Comparison of ENCODE assay signal across 1 cellular context in the genomic region with DNA sequence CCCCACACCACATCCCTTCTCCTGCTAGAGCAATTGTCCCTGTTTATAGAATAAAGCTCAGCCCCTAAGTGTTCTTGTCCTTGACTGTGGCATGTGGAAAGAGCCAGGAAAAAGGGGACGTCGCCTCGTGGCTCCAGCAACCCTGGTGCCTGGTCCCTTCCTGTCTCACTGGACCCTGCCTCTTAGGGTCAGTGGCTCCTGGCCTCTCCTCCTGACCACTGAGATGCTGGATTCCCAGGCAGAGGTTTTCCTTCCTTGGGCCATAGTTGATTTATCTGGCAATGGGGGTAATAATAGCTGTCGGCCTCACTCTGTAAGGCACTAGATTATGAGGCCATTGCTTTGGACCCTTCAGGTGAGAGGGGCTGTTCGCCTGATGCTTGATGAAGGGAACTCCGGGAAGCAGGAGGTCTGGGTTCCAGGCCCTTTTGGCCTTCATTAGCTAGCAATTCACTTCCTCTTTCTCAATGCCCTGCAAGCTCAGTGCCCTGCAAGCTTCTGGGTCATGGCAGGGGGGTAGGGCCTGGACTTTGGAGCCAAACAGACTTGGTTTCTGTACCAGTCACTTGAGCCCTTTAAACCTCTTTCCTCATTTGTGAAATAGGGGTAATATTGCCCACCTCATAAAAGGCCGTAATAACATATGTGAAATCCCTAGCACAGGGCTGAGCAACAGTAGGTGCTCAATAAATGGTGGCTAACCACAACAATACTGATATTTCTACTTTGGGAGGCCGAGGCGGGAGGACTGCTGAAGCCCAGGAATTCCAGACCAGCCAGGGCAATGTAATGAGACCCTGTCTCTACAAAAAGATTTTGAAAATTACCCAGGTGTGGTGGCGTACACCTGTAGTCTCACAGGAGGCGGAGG.
A peak's percentile ranks its signal among the peaks of the same experiment; 100 is the strongest.
TF ChIP-seq lines count a peak whose summit lies in the region.

No MANE protein-coding gene starts in this region.

TF ChIP-seq in HepG2, 621 proteins besides CTCF, POLR2A, EP300 and RAD21 (continued from another document and continues in another):
- TF ChIP-seq ZNF44 (CRISPR knock-in tag; IDR thresholded peaks at IDR 0.05), result no peak
- TF ChIP-seq ZNF101 (CRISPR knock-in tag; IDR thresholded peaks at IDR 0.05; ENCODE audit: borderline replicate concordance, low read depth), result no peak
- TF ChIP-seq CEBPB (IDR thresholded peaks at IDR 0.05; ENCODE audit: borderline replicate concordance, low read depth, low read length), result peak; percentile 47; the same call in 1 of the 2 replicates
- TF ChIP-seq, protein P1, sequence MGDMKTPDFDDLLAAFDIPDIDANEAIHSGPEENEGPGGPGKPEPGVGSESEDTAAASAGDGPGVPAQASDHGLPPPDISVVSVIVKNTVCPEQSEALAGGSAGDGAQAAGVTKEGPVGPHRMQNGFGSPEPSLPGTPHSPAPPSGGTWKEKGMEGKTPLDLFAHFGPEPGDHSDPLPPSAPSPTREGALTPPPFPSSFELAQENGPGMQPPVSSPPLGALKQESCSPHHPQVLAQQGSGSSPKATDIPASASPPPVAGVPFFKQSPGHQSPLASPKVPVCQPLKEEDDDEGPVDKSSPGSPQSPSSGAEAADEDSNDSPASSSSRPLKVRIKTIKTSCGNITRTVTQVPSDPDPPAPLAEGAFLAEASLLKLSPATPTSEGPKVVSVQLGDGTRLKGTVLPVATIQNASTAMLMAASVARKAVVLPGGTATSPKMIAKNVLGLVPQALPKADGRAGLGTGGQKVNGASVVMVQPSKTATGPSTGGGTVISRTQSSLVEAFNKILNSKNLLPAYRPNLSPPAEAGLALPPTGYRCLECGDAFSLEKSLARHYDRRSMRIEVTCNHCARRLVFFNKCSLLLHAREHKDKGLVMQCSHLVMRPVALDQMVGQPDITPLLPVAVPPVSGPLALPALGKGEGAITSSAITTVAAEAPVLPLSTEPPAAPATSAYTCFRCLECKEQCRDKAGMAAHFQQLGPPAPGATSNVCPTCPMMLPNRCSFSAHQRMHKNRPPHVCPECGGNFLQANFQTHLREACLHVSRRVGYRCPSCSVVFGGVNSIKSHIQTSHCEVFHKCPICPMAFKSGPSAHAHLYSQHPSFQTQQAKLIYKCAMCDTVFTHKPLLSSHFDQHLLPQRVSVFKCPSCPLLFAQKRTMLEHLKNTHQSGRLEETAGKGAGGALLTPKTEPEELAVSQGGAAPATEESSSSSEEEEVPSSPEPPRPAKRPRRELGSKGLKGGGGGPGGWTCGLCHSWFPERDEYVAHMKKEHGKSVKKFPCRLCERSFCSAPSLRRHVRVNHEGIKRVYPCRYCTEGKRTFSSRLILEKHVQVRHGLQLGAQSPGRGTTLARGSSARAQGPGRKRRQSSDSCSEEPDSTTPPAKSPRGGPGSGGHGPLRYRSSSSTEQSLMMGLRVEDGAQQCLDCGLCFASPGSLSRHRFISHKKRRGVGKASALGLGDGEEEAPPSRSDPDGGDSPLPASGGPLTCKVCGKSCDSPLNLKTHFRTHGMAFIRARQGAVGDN (CRISPR knock-in tag; IDR thresholded peaks at IDR 0.05), result no peak
- no peak for TF ChIP-seq KDM2A (CRISPR knock-in tag; IDR thresholded peaks at IDR 0.05; ENCODE audit: borderline replicate concordance, low read depth)
- 0 out of 2 replicates have a peak, but pooled peaks have one; percentile 4 for TF ChIP-seq FOXK1 (CRISPR knock-in tag; IDR thresholded peaks at IDR 0.05; ENCODE audit: borderline replicate concordance, low read depth)
- TF ChIP-seq ZNF776 (CRISPR knock-in tag; IDR thresholded peaks at IDR 0.05), result no peak
- 0 out of 2 replicates have a peak, but pooled peaks have one; percentile 14 for TF ChIP-seq HOXA3 (CRISPR knock-in tag; IDR thresholded peaks at IDR 0.05)
- TF ChIP-seq, protein P2, sequence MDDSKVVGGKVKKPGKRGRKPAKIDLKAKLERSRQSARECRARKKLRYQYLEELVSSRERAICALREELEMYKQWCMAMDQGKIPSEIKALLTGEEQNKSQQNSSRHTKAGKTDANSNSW (CRISPR knock-in tag; IDR thresholded peaks at IDR 0.05; ENCODE audit: borderline replicate concordance), result no peak
- TF ChIP-seq, protein P3, sequence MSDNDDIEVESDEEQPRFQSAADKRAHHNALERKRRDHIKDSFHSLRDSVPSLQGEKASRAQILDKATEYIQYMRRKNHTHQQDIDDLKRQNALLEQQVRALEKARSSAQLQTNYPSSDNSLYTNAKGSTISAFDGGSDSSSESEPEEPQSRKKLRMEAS (IDR thresholded peaks at IDR 0.05), result peak; percentile 25; the same call in 1 of the 2 replicates
- peak; percentile 77 for TF ChIP-seq RARA (CRISPR knock-in tag; IDR thresholded peaks at IDR 0.05)
- TF ChIP-seq POLR2G (IDR thresholded peaks at IDR 0.05; ENCODE audit: low read depth, low read length), result 0 out of 2 replicates have a peak, but pooled peaks have one; percentile 38
- TF ChIP-seq HDAC2 (CRISPR knock-in tag; IDR thresholded peaks at IDR 0.05), result peak; percentile 57; the same call in 1 of the 2 replicates
- TF ChIP-seq ZEB1 (IDR thresholded peaks at IDR 0.05; ENCODE audit: insufficient replicate concordance, low read depth), result no peak
- TF ChIP-seq SOX6 (IDR thresholded peaks at IDR 0.05), result no peak
- peak; percentile 51 for TF ChIP-seq SOX6 (CRISPR knock-in tag; IDR thresholded peaks at IDR 0.05)
- TF ChIP-seq ZNF7 (CRISPR knock-in tag; IDR thresholded peaks at IDR 0.05), result no peak
- no peak for TF ChIP-seq RFX3 (CRISPR knock-in tag; IDR thresholded peaks at IDR 0.05)
- TF ChIP-seq NR2F1 (CRISPR knock-in tag; IDR thresholded peaks at IDR 0.05), result 0 out of 4 replicates have a peak, but pooled peaks have one; percentile 28 to 37
- TF ChIP-seq, protein P4, sequence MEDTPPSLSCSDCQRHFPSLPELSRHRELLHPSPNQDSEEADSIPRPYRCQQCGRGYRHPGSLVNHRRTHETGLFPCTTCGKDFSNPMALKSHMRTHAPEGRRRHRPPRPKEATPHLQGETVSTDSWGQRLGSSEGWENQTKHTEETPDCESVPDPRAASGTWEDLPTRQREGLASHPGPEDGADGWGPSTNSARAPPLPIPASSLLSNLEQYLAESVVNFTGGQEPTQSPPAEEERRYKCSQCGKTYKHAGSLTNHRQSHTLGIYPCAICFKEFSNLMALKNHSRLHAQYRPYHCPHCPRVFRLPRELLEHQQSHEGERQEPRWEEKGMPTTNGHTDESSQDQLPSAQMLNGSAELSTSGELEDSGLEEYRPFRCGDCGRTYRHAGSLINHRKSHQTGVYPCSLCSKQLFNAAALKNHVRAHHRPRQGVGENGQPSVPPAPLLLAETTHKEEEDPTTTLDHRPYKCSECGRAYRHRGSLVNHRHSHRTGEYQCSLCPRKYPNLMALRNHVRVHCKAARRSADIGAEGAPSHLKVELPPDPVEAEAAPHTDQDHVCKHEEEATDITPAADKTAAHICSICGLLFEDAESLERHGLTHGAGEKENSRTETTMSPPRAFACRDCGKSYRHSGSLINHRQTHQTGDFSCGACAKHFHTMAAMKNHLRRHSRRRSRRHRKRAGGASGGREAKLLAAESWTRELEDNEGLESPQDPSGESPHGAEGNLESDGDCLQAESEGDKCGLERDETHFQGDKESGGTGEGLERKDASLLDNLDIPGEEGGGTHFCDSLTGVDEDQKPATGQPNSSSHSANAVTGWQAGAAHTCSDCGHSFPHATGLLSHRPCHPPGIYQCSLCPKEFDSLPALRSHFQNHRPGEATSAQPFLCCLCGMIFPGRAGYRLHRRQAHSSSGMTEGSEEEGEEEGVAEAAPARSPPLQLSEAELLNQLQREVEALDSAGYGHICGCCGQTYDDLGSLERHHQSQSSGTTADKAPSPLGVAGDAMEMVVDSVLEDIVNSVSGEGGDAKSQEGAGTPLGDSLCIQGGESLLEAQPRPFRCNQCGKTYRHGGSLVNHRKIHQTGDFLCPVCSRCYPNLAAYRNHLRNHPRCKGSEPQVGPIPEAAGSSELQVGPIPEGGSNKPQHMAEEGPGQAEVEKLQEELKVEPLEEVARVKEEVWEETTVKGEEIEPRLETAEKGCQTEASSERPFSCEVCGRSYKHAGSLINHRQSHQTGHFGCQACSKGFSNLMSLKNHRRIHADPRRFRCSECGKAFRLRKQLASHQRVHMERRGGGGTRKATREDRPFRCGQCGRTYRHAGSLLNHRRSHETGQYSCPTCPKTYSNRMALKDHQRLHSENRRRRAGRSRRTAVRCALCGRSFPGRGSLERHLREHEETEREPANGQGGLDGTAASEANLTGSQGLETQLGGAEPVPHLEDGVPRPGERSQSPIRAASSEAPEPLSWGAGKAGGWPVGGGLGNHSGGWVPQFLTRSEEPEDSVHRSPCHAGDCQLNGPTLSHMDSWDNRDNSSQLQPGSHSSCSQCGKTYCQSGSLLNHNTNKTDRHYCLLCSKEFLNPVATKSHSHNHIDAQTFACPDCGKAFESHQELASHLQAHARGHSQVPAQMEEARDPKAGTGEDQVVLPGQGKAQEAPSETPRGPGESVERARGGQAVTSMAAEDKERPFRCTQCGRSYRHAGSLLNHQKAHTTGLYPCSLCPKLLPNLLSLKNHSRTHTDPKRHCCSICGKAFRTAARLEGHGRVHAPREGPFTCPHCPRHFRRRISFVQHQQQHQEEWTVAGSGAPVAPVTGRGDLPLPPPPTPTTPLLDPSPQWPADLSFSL (CRISPR knock-in tag; IDR thresholded peaks at IDR 0.05), result no peak
- no peak for TF ChIP-seq KDM1A (CRISPR knock-in tag; IDR thresholded peaks at IDR 0.05)
- TF ChIP-seq, protein P5, sequence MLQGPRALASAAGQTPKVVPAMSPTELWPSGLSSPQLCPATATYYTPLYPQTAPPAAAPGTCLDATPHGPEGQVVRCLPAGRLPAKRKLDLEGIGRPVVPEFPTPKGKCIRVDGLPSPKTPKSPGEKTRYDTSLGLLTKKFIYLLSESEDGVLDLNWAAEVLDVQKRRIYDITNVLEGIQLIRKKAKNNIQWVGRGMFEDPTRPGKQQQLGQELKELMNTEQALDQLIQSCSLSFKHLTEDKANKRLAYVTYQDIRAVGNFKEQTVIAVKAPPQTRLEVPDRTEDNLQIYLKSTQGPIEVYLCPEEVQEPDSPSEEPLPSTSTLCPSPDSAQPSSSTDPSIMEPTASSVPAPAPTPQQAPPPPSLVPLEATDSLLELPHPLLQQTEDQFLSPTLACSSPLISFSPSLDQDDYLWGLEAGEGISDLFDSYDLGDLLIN (CRISPR knock-in tag; IDR thresholded peaks at IDR 0.05; ENCODE audit: borderline replicate concordance), result no peak
- TF ChIP-seq TGIF2 (CRISPR knock-in tag; IDR thresholded peaks at IDR 0.05), result peak; percentile 86; the same call in 1 of the 2 replicates
- no peak for TF ChIP-seq ZNF460 (CRISPR knock-in tag; IDR thresholded peaks at IDR 0.05; ENCODE audit: borderline replicate concordance)
- TF ChIP-seq FOSL2 (CRISPR knock-in tag; IDR thresholded peaks at IDR 0.05), result peak; percentile 33; the same call in 1 of the 2 replicates
- no peak for TF ChIP-seq CENPT (CRISPR knock-in tag; IDR thresholded peaks at IDR 0.05; ENCODE audit: low read depth)
- 0 out of 2 replicates have a peak, but pooled peaks have one; percentile 8 for TF ChIP-seq KLF12 (CRISPR knock-in tag; IDR thresholded peaks at IDR 0.05; ENCODE audit: borderline replicate concordance)
- no peak for TF ChIP-seq MTA3 (CRISPR knock-in tag; IDR thresholded peaks at IDR 0.05)
- no peak for TF ChIP-seq CAMTA2 (CRISPR knock-in tag; IDR thresholded peaks at IDR 0.05; ENCODE audit: borderline replicate concordance)
- 0 out of 2 replicates have a peak, but pooled peaks have one; percentile 19 for TF ChIP-seq ZNF160 (CRISPR knock-in tag; IDR thresholded peaks at IDR 0.05)
- TF ChIP-seq, protein P6, sequence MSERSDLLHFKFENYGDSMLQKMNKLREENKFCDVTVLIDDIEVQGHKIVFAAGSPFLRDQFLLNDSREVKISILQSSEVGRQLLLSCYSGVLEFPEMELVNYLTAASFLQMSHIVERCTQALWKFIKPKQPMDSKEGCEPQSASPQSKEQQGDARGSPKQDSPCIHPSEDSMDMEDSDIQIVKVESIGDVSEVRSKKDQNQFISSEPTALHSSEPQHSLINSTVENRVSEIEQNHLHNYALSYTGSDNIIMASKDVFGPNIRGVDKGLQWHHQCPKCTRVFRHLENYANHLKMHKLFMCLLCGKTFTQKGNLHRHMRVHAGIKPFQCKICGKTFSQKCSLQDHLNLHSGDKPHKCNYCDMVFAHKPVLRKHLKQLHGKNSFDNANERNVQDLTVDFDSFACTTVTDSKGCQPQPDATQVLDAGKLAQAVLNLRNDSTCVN (CRISPR knock-in tag; IDR thresholded peaks at IDR 0.05; ENCODE audit: borderline replicate concordance), result no peak
- TF ChIP-seq FOXJ3 (CRISPR knock-in tag; IDR thresholded peaks at IDR 0.05; ENCODE audit: borderline replicate concordance), result no peak
- TF ChIP-seq, protein P7, sequence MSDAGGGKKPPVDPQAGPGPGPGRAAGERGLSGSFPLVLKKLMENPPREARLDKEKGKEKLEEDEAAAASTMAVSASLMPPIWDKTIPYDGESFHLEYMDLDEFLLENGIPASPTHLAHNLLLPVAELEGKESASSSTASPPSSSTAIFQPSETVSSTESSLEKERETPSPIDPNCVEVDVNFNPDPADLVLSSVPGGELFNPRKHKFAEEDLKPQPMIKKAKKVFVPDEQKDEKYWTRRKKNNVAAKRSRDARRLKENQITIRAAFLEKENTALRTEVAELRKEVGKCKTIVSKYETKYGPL (CRISPR knock-in tag; IDR thresholded peaks at IDR 0.05), result no peak
- TF ChIP-seq, protein P8, sequence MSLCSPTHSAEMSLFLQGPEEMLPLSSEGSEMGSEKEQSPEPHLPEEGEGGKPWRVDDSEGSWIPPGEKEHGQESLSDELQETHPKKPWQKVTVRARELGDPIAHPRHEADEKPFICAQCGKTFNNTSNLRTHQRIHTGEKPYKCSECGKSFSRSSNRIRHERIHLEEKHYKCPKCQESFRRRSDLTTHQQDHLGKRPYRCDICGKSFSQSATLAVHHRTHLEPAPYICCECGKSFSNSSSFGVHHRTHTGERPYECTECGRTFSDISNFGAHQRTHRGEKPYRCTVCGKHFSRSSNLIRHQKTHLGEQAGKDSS (CRISPR knock-in tag; IDR thresholded peaks at IDR 0.05; ENCODE audit: borderline replicate concordance, low read depth), result no peak
- no peak for TF ChIP-seq RNF2 (conservative IDR thresholded peaks at IDR 0.05; ENCODE audit: low read depth)
- TF ChIP-seq SKI (IDR thresholded peaks at IDR 0.05; ENCODE audit: partially characterized antibody), result no peak
- TF ChIP-seq TARDBP (CRISPR knock-in tag; IDR thresholded peaks at IDR 0.05), result no peak
- TF ChIP-seq, protein P9, sequence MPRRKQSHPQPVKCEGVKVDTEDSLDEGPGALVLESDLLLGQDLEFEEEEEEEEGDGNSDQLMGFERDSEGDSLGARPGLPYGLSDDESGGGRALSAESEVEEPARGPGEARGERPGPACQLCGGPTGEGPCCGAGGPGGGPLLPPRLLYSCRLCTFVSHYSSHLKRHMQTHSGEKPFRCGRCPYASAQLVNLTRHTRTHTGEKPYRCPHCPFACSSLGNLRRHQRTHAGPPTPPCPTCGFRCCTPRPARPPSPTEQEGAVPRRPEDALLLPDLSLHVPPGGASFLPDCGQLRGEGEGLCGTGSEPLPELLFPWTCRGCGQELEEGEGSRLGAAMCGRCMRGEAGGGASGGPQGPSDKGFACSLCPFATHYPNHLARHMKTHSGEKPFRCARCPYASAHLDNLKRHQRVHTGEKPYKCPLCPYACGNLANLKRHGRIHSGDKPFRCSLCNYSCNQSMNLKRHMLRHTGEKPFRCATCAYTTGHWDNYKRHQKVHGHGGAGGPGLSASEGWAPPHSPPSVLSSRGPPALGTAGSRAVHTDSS (CRISPR knock-in tag; conservative IDR thresholded peaks at IDR 0.05), result no peak
- no peak for TF ChIP-seq TCF7 (IDR thresholded peaks at IDR 0.05; ENCODE audit: low read depth)
- TF ChIP-seq ZNF788 (CRISPR knock-in tag; IDR thresholded peaks at IDR 0.05; ENCODE audit: borderline replicate concordance), result no peak
- TF ChIP-seq SNAI1 (CRISPR knock-in tag; IDR thresholded peaks at IDR 0.05; ENCODE audit: borderline replicate concordance), result no peak
- TF ChIP-seq ELF3 (CRISPR knock-in tag; IDR thresholded peaks at IDR 0.05), result peak; percentile 90
- TF ChIP-seq CBFB (CRISPR knock-in tag; IDR thresholded peaks at IDR 0.05), result no peak
- peak; percentile 68 for TF ChIP-seq NR2F6 (IDR thresholded peaks at IDR 0.05)
- peak; percentile 61; the same call in 1 of the 2 replicates for TF ChIP-seq NR2F6 (CRISPR knock-in tag; IDR thresholded peaks at IDR 0.05)
- TF ChIP-seq ZNF549 (CRISPR knock-in tag; IDR thresholded peaks at IDR 0.05), result no peak
- TF ChIP-seq CHD2 (IDR thresholded peaks at IDR 0.05; ENCODE audit: low read depth, low read length), result no peak
